Comparison of ENCODE assay signal across 17 cellular contexts in the genomic region with DNA sequence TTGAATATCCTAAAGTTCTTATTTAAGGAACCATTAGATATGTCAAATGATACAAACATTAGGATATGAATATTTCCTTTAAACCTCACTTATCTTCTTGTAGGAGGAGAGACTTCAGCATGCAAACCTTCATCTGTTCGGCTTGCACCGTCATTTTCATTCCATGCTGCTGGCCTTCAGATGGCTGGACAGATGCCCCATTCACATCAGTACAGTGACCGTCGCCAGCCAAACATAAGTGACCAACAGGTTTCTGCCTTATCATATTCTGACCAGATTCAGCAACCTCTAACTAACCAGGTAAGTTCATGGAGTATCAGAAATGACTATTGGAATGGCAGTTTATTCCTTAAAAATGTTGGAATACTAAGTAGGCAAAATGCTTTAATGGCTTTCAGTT.
A peak's percentile ranks its signal among the peaks of the same experiment; 100 is the strongest.
DNase-seq lines count a peak whose midpoint lies in the region; ATAC-seq and TF ChIP-seq lines count a peak whose summit lies in the region.
"Had no signal": no experiment of that assay in that cellular context is flagged by ENCODE, and none has a peak within 500 bp of the region (broad histone marks: within the 10 kb centered on the region; RNA-seq: fewer than 3 reads in every experiment).

No MANE protein-coding gene starts in this region.

- POLR2A ChIA-PET in CD8-positive, alpha-beta T cell (lab: Charles Lee), result no interaction called here

- ATAC-seq in CD8-positive, alpha-beta T cell, result no peak
- ATAC-seq in memory B cell (ENCODE audit: low read depth) (no peak), gastrocnemius medialis (no peak)

- no peaks in the 10 kb centered on the region for H3K9me3 ChIP-seq in CD8-positive, alpha-beta T cell (ENCODE audit: low read length)
- H3K9me3 ChIP-seq in gastrocnemius medialis, result no peaks in the 10 kb centered on the region

- no peak for TF ChIP-seq POLR2A in gastrocnemius medialis (IDR thresholded peaks at IDR 0.05)

- peak overlapping the region; percentile 37 for H3K27ac Mint-ChIP-seq in CD8-positive, alpha-beta T cell
- peak overlapping the region; percentile 59 for H3K27ac Mint-ChIP-seq in memory B cell
- H3K27ac Mint-ChIP-seq: B cell had no signal

- CTCF ChIA-PET in CD8-positive, alpha-beta T cell (lab: Charles Lee), result interaction anchor here (0.7 kb wide), 1 partner anchor 12 kb away, joined by 3 read pairs; no protein-coding TSS in a partner anchor

- no peak overlapping the region for H3K4me3 Mint-ChIP-seq in CD8-positive, alpha-beta T cell
- H3K4me3 Mint-ChIP-seq in memory B cell, result no peak overlapping the region
- H3K4me3 Mint-ChIP-seq: B cell had no signal

- no peaks in the 10 kb centered on the region for H3K27me3 ChIP-seq in CD8-positive, alpha-beta T cell (ENCODE audit: insufficient read depth, low read length)
- H3K27me3 ChIP-seq in gastrocnemius medialis, result no peaks in the 10 kb centered on the region
- H3K27me3 ChIP-seq: BLaER1 had no signal

- H3K4me1 ChIP-seq in CD8-positive, alpha-beta T cell (ENCODE audit: insufficient read depth, low read length), result peaks cover 40% of the 10 kb centered on the region
- peaks cover 68 to 83% of the 10 kb centered on the region in 2 donors for H3K4me1 ChIP-seq in gastrocnemius medialis

- no peak for DNase-seq in CD8-positive, alpha-beta T cell
- DNase-seq in G401 (ENCODE audit: low spot score), result peak; percentile 40
- no peak for DNase-seq in memory B cell (ENCODE audit: low spot score in 2 of 2)
- DNase-seq in gastrocnemius medialis, result no peak
- DNase-seq in glomerular visceral epithelial cell (ENCODE audit: extremely low spot score), result no peak
- DNase-seq in activated naive CD4-positive, alpha-beta T cell treated with anti-CD3 and anti-CD28 coated beads, Interleukin-2, amount 50 U/mL, for 16 hours, result no peak
- DNase-seq: CD4-positive, CD25-positive, alpha-beta regulatory T cell; CD8-positive, alpha-beta memory T cell; DMS 273 treated with DMSO at 0.1 percent for 48 hours; DMS53; DMS79 treated with DMSO at 0.1 percent for 48 hours; GM23248; H7; HCEC 1CT had no signal

- no peak overlapping the region for H3K4me3 ChIP-seq in CD8-positive, alpha-beta T cell (ENCODE audit: low read depth, low read length)
- no peak overlapping the region for H3K4me3 ChIP-seq in gastrocnemius medialis
- H3K4me3 ChIP-seq: BLaER1, GM23248 had no signal

- no peak overlapping the region for H3K27ac ChIP-seq in CD8-positive, alpha-beta T cell (ENCODE audit: low read depth, low read length)
- peak overlapping the region in 3 of 4 donors; percentile 27 to 56 (median 44) for H3K27ac ChIP-seq in gastrocnemius medialis
- H3K27ac ChIP-seq: BLaER1, C4-2B, GM23248 had no signal

- no peaks in the 10 kb centered on the region for H3K27me3 Mint-ChIP-seq in CD8-positive, alpha-beta T cell (ENCODE audit: low read depth)
- H3K27me3 Mint-ChIP-seq in memory B cell, result no peaks in the 10 kb centered on the region
- H3K27me3 Mint-ChIP-seq: B cell; CD4-positive, CD25-positive, alpha-beta regulatory T cell; CD8-positive, alpha-beta memory T cell had no signal

- TF ChIP-seq CTCF in CD8-positive, alpha-beta T cell (IDR thresholded peaks at IDR 0.05), result no peak
- TF ChIP-seq CTCF in gastrocnemius medialis (IDR thresholded peaks at IDR 0.05 in 4 of 5, conservative IDR thresholded peaks at IDR 0.05 in 1 of 5), result no peak

- peaks cover 54% of the 10 kb centered on the region for H3K36me3 Mint-ChIP-seq in CD8-positive, alpha-beta T cell
- peaks cover 20% of the 10 kb centered on the region for H3K36me3 Mint-ChIP-seq in memory B cell

- no peaks in the 10 kb centered on the region for H3K9me3 Mint-ChIP-seq in CD8-positive, alpha-beta T cell
- H3K9me3 Mint-ChIP-seq in memory B cell, result peaks cover 2% of the 10 kb centered on the region
- H3K9me3 Mint-ChIP-seq: CD4-positive, CD25-positive, alpha-beta regulatory T cell; CD8-positive, alpha-beta memory T cell had no signal

- in situ Hi-C loops in G401 (cut with HindIII; ENCODE audit: low sequenced_read_pairs), result no loop called here
- in situ Hi-C loops in gastrocnemius medialis (cut with MboI; ENCODE audit: low sequenced_read_pairs in 4 of 4), result no loop called here

- intact Hi-C loops in CD8-positive, alpha-beta T cell (cut with DNase I, micrococcal nuclease), result no loop called here
- intact Hi-C loops in gastrocnemius medialis (cut with DNase I; ENCODE audit: low total_unique reads), result no loop called here

- peaks cover 82% of the 10 kb centered on the region for H3K4me1 Mint-ChIP-seq in CD8-positive, alpha-beta T cell (ENCODE audit: low read depth)
- H3K4me1 Mint-ChIP-seq in memory B cell, result peaks cover 39% of the 10 kb centered on the region

- H3K36me3 ChIP-seq in CD8-positive, alpha-beta T cell (ENCODE audit: insufficient read depth, low read length), result peaks cover 5% of the 10 kb centered on the region
- no peaks in the 10 kb centered on the region for H3K36me3 ChIP-seq in gastrocnemius medialis
